Comparison of ENCODE assay signal across 9 cellular contexts in genomic region chr1:22259581-22260282, GRCh38.
A peak's percentile ranks its signal among the peaks of the same experiment; 100 is the strongest.
DNase-seq lines count a peak whose midpoint lies in the region; ATAC-seq and TF ChIP-seq lines count a peak whose summit lies in the region.
"Had no signal": no experiment of that assay in that cellular context is flagged by ENCODE, and none has a peak within 500 bp of the region (broad histone marks: within the 10 kb centered on the region; RNA-seq: fewer than 3 reads in every experiment).

No MANE protein-coding gene starts in this region.

- H3K4me3 ChIP-seq in WERI-Rb-1 (ENCODE audit: low read depth, low read length) (no peak overlapping the region), lower lobe of right lung (no peak overlapping the region)
- H3K4me3 ChIP-seq: pancreas had no signal

- intact Hi-C loops in lower lobe of right lung (cut with DNase I) (no loop called here), Right ventricle myocardium inferior (cut with DNase I) (no loop called here)

- H3K27me3 ChIP-seq in WERI-Rb-1 (ENCODE audit: insufficient read depth, low read depth, severe bottlenecking) (no peaks in the 10 kb centered on the region), lower lobe of right lung (ENCODE audit: low read depth) (no peaks in the 10 kb centered on the region)
- H3K27me3 ChIP-seq: pancreas had no signal

- ATAC-seq in lower lobe of right lung (peak; percentile 35 to 43), Right ventricle myocardium inferior (no peak), HG03571 (IDR thresholded peaks at IDR 0.05; ENCODE audit: unreplicated experiment) (no peak), GM19035 (IDR thresholded peaks at IDR 0.05; ENCODE audit: unreplicated experiment) (no peak), HG02852 (IDR thresholded peaks at IDR 0.05; ENCODE audit: unreplicated experiment) (no peak)

- DNase-seq in M059J (ENCODE audit: low read depth): peak; percentile 83
- DNase-seq in WERI-Rb-1: peak; percentile 60
- DNase-seq in lower lobe of right lung: peak; percentile 68
- DNase-seq in Right ventricle myocardium inferior (ENCODE audit: missing footprints): no peak

- H3K4me1 ChIP-seq in lower lobe of right lung: peaks cover 53% of the 10 kb centered on the region
- H3K4me1 ChIP-seq: pancreas had no signal

- H3K36me3 ChIP-seq in WERI-Rb-1 (no peaks in the 10 kb centered on the region), lower lobe of right lung (no peaks in the 10 kb centered on the region)
- H3K36me3 ChIP-seq: pancreas had no signal

- H3K27ac ChIP-seq in C4-2B (peak overlapping the region; percentile 98), WERI-Rb-1 (no peak overlapping the region), lower lobe of right lung (peak overlapping the region; percentile 41)
- H3K27ac ChIP-seq: pancreas had no signal

- no peak for TF ChIP-seq CTCF in C4-2B (conservative IDR thresholded peaks at IDR 0.05)
- no peak for TF ChIP-seq CTCF in WERI-Rb-1 (IDR thresholded peaks at IDR 0.05; ENCODE audit: low read depth, low read length)
- no peak for TF ChIP-seq CTCF in lower lobe of right lung (IDR thresholded peaks at IDR 0.05)

- H3K9me3 ChIP-seq in WERI-Rb-1 (ENCODE audit: severe bottlenecking) (no peaks in the 10 kb centered on the region), lower lobe of right lung (no peaks in the 10 kb centered on the region)
- H3K9me3 ChIP-seq: pancreas had no signal

Comparison
In these comparisons a context has a peak if more than half of its experiments do, and no peak if none do; other contexts are left out.
1. ATAC-seq: peak in lower lobe of right lung (2 of 2); none in Right ventricle myocardium inferior (single experiment), HG03571 (single experiment), GM19035 (single experiment) and HG02852 (single experiment).